Comparison of ENCODE assay signal across 18 cellular contexts in the genomic region with DNA sequence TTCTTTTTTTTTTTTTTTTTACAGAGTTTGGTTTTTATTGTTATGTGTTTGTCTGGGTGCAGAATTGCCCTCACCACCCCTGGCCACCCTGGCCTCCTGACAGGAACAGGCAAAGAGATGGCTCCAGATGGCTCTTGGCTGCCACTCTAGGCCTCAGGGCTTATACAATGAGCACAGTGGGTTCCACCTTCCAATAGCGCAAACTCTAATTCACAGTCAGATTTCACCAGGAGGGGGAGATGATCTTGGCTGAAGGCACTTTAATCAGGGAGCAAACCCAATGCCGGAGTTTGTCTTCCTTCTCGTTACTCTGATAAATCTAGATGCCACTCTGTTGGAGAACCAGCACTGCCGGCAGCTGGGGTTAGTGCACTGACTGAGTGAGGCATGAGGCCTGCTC. TPM values are rescaled to one million over a fixed set of nuclear protein-coding genes. Genes with fewer than 3 reads are reported as not detected.
DNase-seq lines count a peak whose midpoint lies in the region; ATAC-seq and TF ChIP-seq lines count a peak whose summit lies in the region.
"Had no signal": no experiment of that assay in that cellular context is flagged by ENCODE, and none has a peak within 500 bp of the region (broad histone marks: within the 10 kb centered on the region; RNA-seq: fewer than 3 reads in every experiment).

No MANE protein-coding gene starts in this region.

- H3K9me3 ChIP-seq in BE2C, result no peaks in the 10 kb centered on the region
- H3K9me3 ChIP-seq: heart left ventricle, prostate gland had no signal

- DNase-seq in BE2C (peak; percentile 19), G401 (ENCODE audit: low spot score) (peak; percentile 93), NCI-H446 treated with DMSO at 0.1 percent for 48 hours (lab: John Stamatoyannopoulos, UW) (peak; percentile 87), cerebellar cortex (ENCODE audit: low spot score) (peak; percentile 91), NCI-H510A treated with DMSO at 0.1 percent for 48 hours (lab: John Stamatoyannopoulos, UW) (no peak), dedifferentiated amniotic fluid mesenchymal stem cell (ENCODE audit: extremely low spot score) (no peak)
- DNase-seq: activated B cell treated with CpG ODN at 0.5 μM for 24 hours; GM23248; heart left ventricle; Kasumi-1; MV-4-11; NCI-H2029 treated with DMSO at 0.1 percent for 48 hours; NCI-H526 treated with DMSO at 0.1 percent for 48 hours; OCI-M1; stimulated activated CD4-positive, alpha-beta T cell treated with anti-CD3 and anti-CD28 coated beads, Interleukin-15, amount 100 ng/mL, for 24 hours; T-helper 9 cell had no signal

- peak; percentile 19; the same call in 1 of the 2 replicates for TF ChIP-seq CTCF in BE2C (IDR thresholded peaks at IDR 0.05; ENCODE audit: low read depth, low read length)

- H3K4me3 ChIP-seq in BE2C (ENCODE audit: low read depth, low read length), result no peak overlapping the region
- H3K4me3 ChIP-seq: GM23248, heart left ventricle, prostate gland had no signal

- H3K27me3 ChIP-seq in BE2C, result no peaks in the 10 kb centered on the region
- H3K27me3 ChIP-seq: heart left ventricle had no signal

- in situ Hi-C loops in G401 (cut with HindIII; ENCODE audit: low sequenced_read_pairs), result no loop called here

- H3K4me1 ChIP-seq in BE2C, result no peaks in the 10 kb centered on the region
- H3K4me1 ChIP-seq: heart left ventricle, prostate gland had no signal

- no peak for ATAC-seq in HG02884 (IDR thresholded peaks at IDR 0.05; ENCODE audit: unreplicated experiment)
- ATAC-seq: heart left ventricle had no signal

- H3K36me3 ChIP-seq in BE2C, result no peaks in the 10 kb centered on the region
- H3K36me3 ChIP-seq: heart left ventricle, prostate gland had no signal

RNA-seq across cellular contexts. Expression of gene CPE, which starts 24.9 kb away (rescaled TPM):
- 4.1 TPM for polyA plus RNA-seq in BE2C (2012; ENCODE audit: insufficient read depth, insufficient read length, low read depth)
- 14.6 and 44.4 TPM in 2 replicates for total RNA-seq in G401 (2014; rRNA removed; shearing (Covaris generic))
- total RNA-seq: activated B cell treated with CpG ODN at 0.5 μM for 24 hours had no signal

Comparison
In these comparisons a context has a peak if more than half of its experiments do, and no peak if none do; other contexts are left out.
1. DNase-seq: peak in BE2C (single experiment), G401 (single experiment), NCI-H446 treated with DMSO at 0.1 percent for 48 hours (single experiment) and cerebellar cortex (single experiment); none in NCI-H510A treated with DMSO at 0.1 percent for 48 hours (single experiment) and dedifferentiated amniotic fluid mesenchymal stem cell (single experiment).